1 cellular context compared by ENCODE assay signal in genomic region chr2:61287254-61287653, GRCh38.
TF ChIP-seq lines count a peak whose summit lies in the region.

No MANE protein-coding gene starts in this region.

TF ChIP-seq in WTC11, 78 proteins besides CTCF, POLR2A, EP300 and RAD21 (continued from another document):
- no peak for TF ChIP-seq ATF2 (CRISPR knock-in tag; IDR thresholded peaks at IDR 0.05; ENCODE audit: borderline replicate concordance, low read depth)
- TF ChIP-seq FOXP4 (CRISPR knock-in tag; IDR thresholded peaks at IDR 0.05) = no peak
- TF ChIP-seq ATF6 (CRISPR knock-in tag; IDR thresholded peaks at IDR 0.05) = no peak
- no peak for TF ChIP-seq ZMAT4 (CRISPR knock-in tag; IDR thresholded peaks at IDR 0.05)
- TF ChIP-seq CDX4 (CRISPR knock-in tag; IDR thresholded peaks at IDR 0.05; ENCODE audit: borderline replicate concordance) = no peak
- TF ChIP-seq AR (CRISPR knock-in tag; IDR thresholded peaks at IDR 0.05) = no peak
- TF ChIP-seq ZNF121 (CRISPR knock-in tag; IDR thresholded peaks at IDR 0.05) = no peak
